ENCODE assay signal across 1 cellular context in the genomic region with DNA sequence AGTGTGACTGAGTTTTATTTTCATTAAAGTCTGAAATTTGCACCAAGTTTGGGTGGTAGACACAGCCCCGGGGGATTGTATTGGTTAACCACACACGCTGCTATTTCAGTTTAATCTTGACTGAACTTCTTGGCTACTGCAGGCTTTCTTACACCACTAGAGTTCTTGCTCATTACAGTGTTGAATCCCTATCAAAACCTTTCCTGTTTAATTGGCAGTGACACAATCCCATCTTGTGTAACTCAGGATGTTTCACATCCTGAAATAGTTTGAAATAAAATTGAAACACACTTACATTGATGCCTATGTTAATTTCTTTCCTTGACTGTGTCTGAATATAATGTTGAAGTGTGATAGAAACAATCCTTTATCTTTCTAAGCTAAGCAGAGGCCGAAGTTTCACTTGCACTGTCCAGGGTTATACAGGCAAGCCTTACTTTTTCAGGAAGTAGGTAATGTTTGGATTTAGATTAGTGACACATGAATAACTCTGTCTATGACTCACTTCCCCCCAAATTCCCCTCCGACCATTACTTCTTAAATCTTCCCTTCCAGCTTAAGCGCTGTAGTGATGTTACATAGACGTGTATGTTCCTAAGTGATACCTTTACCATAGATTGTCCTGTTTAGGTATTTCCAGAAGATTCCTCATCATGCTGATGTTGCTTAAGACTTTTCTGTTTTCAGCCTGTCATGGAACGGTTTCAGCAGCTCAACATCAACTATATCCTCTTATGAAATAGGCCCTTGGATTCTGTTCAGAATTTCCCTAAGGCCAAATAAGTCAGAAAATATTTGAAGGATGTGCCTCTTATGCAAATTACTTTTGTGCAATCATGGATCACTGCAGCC.
TF ChIP-seq lines count a peak whose summit lies in the region.

No MANE protein-coding gene starts in this region.

TF ChIP-seq in GM12878, 131 proteins besides CTCF, POLR2A, EP300 and RAD21 (continued from another document and continues in another):
- TF ChIP-seq SIX5 (IDR thresholded peaks at IDR 0.05; ENCODE audit: low read depth, low read length, severe bottlenecking) (no peak), TCF12 (IDR thresholded peaks at IDR 0.05; ENCODE audit: low read depth, low read length) (0 out of 2 replicates have a peak, but pooled peaks have one; percentile 17), CHD2 (IDR thresholded peaks at IDR 0.05; ENCODE audit: borderline replicate concordance, low read depth, low read length) (no peak), YY1 (IDR thresholded peaks at IDR 0.05; ENCODE audit: low read depth, low read length) (no peak), SUPT20H (IDR thresholded peaks at IDR 0.05; ENCODE audit: borderline replicate concordance, control insufficient read depth, low read depth, low read length) (no peak), MXI1 (IDR thresholded peaks at IDR 0.05; ENCODE audit: low read depth, low read length) (no peak), BACH1 (IDR thresholded peaks at IDR 0.05; ENCODE audit: borderline replicate concordance) (no peak), TARDBP (IDR thresholded peaks at IDR 0.05; ENCODE audit: borderline replicate concordance) (no peak), NR2C2 (IDR thresholded peaks at IDR 0.05; ENCODE audit: borderline replicate concordance, control insufficient read depth, insufficient read length, low read depth) (no peak), MYB (IDR thresholded peaks at IDR 0.05; ENCODE audit: borderline replicate concordance, low read depth, low read length) (no peak), HDAC2 (IDR thresholded peaks at IDR 0.05) (no peak), ZNF207 (IDR thresholded peaks at IDR 0.05; ENCODE audit: borderline replicate concordance) (no peak), IKZF2 (IDR thresholded peaks at IDR 0.05) (peak; percentile 81 to 86), BCLAF1 (IDR thresholded peaks at IDR 0.05) (0 out of 2 replicates have a peak, but pooled peaks have one; percentile 26), ZBTB33 (IDR thresholded peaks at IDR 0.05) (0 out of 2 replicates have a peak, but pooled peaks have one; percentile 4), GABPA (IDR thresholded peaks at IDR 0.05; ENCODE audit: low read depth) (peak; percentile 78), NFIC (IDR thresholded peaks at IDR 0.05; ENCODE audit: low read depth, low read length) (peak; percentile 77), WRNIP1 (IDR thresholded peaks at IDR 0.05; ENCODE audit: borderline replicate concordance, low read depth, low read length) (no peak), RAD51 (IDR thresholded peaks at IDR 0.05) (no peak), RUNX3 (IDR thresholded peaks at IDR 0.05; ENCODE audit: low read length) (peak; percentile 93), RB1 (IDR thresholded peaks at IDR 0.05; ENCODE audit: borderline replicate concordance) (no peak), SMC3 (IDR thresholded peaks at IDR 0.05; ENCODE audit: borderline replicate concordance, low read length) (no peak), BRCA1 (IDR thresholded peaks at IDR 0.05; ENCODE audit: low read depth, low read length) (no peak), SRF (IDR thresholded peaks at IDR 0.05; ENCODE audit: low read depth in 2 of 2, low read length in 2 of 2) (no peak), JUND (IDR thresholded peaks at IDR 0.05; ENCODE audit: low read depth, low read length) (no peak), ZBED1 (IDR thresholded peaks at IDR 0.05; ENCODE audit: borderline replicate concordance) (peak; percentile 23; the same call in 1 of the 2 replicates), JUNB (IDR thresholded peaks at IDR 0.05) (peak; percentile 76), MTA3 (IDR thresholded peaks at IDR 0.05; ENCODE audit: borderline replicate concordance, low read length) (no peak; the same call in 1 of the 2 replicates), HDGF (IDR thresholded peaks at IDR 0.05) (no peak), PAX8 (IDR thresholded peaks at IDR 0.05) (peak; percentile 29; the same call in 1 of the 2 replicates), MEF2B (IDR thresholded peaks at IDR 0.05; ENCODE audit: partially characterized antibody, poor library complexity, severe bottlenecking) (peak; percentile 96), PAX5 (IDR thresholded peaks at IDR 0.05; ENCODE audit: borderline replicate concordance, low read depth, low read length) (peak; percentile 28; the same call in 1 of the 2 replicates), SMARCA5 (IDR thresholded peaks at IDR 0.05) (peak; percentile 93), NKRF (conservative IDR thresholded peaks at IDR 0.05) (no peak), BHLHE40 (IDR thresholded peaks at IDR 0.05; ENCODE audit: borderline replicate concordance in 1 of 2, low read depth in 2 of 2, low read length in 1 of 2) (peak; percentile 36 to 52; a peak in 3 of 4 replicates)
- TF ChIP-seq, protein P1, sequence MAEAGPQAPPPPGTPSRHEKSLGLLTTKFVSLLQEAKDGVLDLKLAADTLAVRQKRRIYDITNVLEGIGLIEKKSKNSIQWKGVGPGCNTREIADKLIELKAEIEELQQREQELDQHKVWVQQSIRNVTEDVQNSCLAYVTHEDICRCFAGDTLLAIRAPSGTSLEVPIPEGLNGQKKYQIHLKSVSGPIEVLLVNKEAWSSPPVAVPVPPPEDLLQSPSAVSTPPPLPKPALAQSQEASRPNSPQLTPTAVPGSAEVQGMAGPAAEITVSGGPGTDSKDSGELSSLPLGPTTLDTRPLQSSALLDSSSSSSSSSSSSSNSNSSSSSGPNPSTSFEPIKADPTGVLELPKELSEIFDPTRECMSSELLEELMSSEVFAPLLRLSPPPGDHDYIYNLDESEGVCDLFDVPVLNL (IDR thresholded peaks at IDR 0.05; ENCODE audit: low read depth, low read length): no peak
- TF ChIP-seq, protein P2, sequence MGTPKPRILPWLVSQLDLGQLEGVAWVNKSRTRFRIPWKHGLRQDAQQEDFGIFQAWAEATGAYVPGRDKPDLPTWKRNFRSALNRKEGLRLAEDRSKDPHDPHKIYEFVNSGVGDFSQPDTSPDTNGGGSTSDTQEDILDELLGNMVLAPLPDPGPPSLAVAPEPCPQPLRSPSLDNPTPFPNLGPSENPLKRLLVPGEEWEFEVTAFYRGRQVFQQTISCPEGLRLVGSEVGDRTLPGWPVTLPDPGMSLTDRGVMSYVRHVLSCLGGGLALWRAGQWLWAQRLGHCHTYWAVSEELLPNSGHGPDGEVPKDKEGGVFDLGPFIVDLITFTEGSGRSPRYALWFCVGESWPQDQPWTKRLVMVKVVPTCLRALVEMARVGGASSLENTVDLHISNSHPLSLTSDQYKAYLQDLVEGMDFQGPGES (IDR thresholded peaks at IDR 0.05): no peak
- TF ChIP-seq, protein P3, sequence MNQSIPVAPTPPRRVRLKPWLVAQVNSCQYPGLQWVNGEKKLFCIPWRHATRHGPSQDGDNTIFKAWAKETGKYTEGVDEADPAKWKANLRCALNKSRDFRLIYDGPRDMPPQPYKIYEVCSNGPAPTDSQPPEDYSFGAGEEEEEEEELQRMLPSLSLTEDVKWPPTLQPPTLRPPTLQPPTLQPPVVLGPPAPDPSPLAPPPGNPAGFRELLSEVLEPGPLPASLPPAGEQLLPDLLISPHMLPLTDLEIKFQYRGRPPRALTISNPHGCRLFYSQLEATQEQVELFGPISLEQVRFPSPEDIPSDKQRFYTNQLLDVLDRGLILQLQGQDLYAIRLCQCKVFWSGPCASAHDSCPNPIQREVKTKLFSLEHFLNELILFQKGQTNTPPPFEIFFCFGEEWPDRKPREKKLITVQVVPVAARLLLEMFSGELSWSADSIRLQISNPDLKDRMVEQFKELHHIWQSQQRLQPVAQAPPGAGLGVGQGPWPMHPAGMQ (IDR thresholded peaks at IDR 0.05; ENCODE audit: borderline replicate concordance): no peak
- TF ChIP-seq, protein P4, sequence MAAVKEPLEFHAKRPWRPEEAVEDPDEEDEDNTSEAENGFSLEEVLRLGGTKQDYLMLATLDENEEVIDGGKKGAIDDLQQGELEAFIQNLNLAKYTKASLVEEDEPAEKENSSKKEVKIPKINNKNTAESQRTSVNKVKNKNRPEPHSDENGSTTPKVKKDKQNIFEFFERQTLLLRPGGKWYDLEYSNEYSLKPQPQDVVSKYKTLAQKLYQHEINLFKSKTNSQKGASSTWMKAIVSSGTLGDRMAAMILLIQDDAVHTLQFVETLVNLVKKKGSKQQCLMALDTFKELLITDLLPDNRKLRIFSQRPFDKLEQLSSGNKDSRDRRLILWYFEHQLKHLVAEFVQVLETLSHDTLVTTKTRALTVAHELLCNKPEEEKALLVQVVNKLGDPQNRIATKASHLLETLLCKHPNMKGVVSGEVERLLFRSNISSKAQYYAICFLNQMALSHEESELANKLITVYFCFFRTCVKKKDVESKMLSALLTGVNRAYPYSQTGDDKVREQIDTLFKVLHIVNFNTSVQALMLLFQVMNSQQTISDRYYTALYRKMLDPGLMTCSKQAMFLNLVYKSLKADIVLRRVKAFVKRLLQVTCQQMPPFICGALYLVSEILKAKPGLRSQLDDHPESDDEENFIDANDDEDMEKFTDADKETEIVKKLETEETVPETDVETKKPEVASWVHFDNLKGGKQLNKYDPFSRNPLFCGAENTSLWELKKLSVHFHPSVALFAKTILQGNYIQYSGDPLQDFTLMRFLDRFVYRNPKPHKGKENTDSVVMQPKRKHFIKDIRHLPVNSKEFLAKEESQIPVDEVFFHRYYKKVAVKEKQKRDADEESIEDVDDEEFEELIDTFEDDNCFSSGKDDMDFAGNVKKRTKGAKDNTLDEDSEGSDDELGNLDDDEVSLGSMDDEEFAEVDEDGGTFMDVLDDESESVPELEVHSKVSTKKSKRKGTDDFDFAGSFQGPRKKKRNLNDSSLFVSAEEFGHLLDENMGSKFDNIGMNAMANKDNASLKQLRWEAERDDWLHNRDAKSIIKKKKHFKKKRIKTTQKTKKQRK (IDR thresholded peaks at IDR 0.05; ENCODE audit: low read depth, low read length): no peak
- TF ChIP-seq, protein P5, sequence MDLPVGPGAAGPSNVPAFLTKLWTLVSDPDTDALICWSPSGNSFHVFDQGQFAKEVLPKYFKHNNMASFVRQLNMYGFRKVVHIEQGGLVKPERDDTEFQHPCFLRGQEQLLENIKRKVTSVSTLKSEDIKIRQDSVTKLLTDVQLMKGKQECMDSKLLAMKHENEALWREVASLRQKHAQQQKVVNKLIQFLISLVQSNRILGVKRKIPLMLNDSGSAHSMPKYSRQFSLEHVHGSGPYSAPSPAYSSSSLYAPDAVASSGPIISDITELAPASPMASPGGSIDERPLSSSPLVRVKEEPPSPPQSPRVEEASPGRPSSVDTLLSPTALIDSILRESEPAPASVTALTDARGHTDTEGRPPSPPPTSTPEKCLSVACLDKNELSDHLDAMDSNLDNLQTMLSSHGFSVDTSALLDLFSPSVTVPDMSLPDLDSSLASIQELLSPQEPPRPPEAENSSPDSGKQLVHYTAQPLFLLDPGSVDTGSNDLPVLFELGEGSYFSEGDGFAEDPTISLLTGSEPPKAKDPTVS (IDR thresholded peaks at IDR 0.05; ENCODE audit: low read depth, low read length): 0 out of 2 replicates have a peak, but pooled peaks have one; percentile 9
